Comparison of ENCODE assay signal across 1 cellular context in genomic region chr17:37488009-37488604, GRCh38.
TF ChIP-seq lines count a peak whose summit lies in the region.

No MANE protein-coding gene starts in this region.

TF ChIP-seq in HepG2, 621 proteins besides CTCF, POLR2A, EP300 and RAD21 (continued from another document and continues in another):
- TF ChIP-seq ATF3 (CRISPR knock-in tag; IDR thresholded peaks at IDR 0.05) (peak; percentile 88), HBP1 (CRISPR knock-in tag; IDR thresholded peaks at IDR 0.05; ENCODE audit: low read depth) (0 out of 2 replicates have a peak, but pooled peaks have one; percentile 53), SKIL (CRISPR knock-in tag; IDR thresholded peaks at IDR 0.05; ENCODE audit: borderline replicate concordance) (no peak), KAT8 (CRISPR knock-in tag; IDR thresholded peaks at IDR 0.05) (no peak), ZFP62 (CRISPR knock-in tag; IDR thresholded peaks at IDR 0.05) (no peak), GATAD1 (CRISPR knock-in tag; IDR thresholded peaks at IDR 0.05) (no peak; the same call in 1 of the 2 replicates), CENPX (CRISPR knock-in tag; IDR thresholded peaks at IDR 0.05) (no peak), HNRNPL (IDR thresholded peaks at IDR 0.05; ENCODE audit: low read depth, low read length) (no peak), ATAD3A (CRISPR knock-in tag; IDR thresholded peaks at IDR 0.05) (no peak), AKAP8 (CRISPR knock-in tag; IDR thresholded peaks at IDR 0.05) (no peak), ELF3 (CRISPR knock-in tag; IDR thresholded peaks at IDR 0.05) (no peak), NFE2L1 (CRISPR knock-in tag; IDR thresholded peaks at IDR 0.05; ENCODE audit: borderline replicate concordance) (no peak), BHLHE40 (IDR thresholded peaks at IDR 0.05; ENCODE audit: low read length) (no peak), ZNF276 (CRISPR knock-in tag; IDR thresholded peaks at IDR 0.05; ENCODE audit: low read depth) (no peak), ZNF280D (CRISPR knock-in tag; IDR thresholded peaks at IDR 0.05) (no peak), MZF1 (CRISPR knock-in tag; IDR thresholded peaks at IDR 0.05; ENCODE audit: borderline replicate concordance) (no peak), ZNF282 (IDR thresholded peaks at IDR 0.05; ENCODE audit: partially characterized antibody) (no peak), SOX5 (CRISPR knock-in tag; IDR thresholded peaks at IDR 0.05; ENCODE audit: borderline replicate concordance) (peak; percentile 74; the same call in 1 of the 2 replicates), IKZF4 (CRISPR knock-in tag; IDR thresholded peaks at IDR 0.05; ENCODE audit: borderline replicate concordance, low read depth, not compliant biosample characterization) (no peak), BCL3 (CRISPR knock-in tag; IDR thresholded peaks at IDR 0.05) (no peak), NONO (IDR thresholded peaks at IDR 0.05) (no peak), NONO (CRISPR knock-in tag; conservative IDR thresholded peaks at IDR 0.05) (peak; percentile 37; the same call in 1 of the 2 replicates), SNRNP70 (IDR thresholded peaks at IDR 0.05; ENCODE audit: low read depth, low read length) (no peak), ZNF235 (CRISPR knock-in tag; IDR thresholded peaks at IDR 0.05; ENCODE audit: borderline replicate concordance) (no peak), GABPA (IDR thresholded peaks at IDR 0.05; ENCODE audit: low read depth, low read length) (no peak), GABPA (CRISPR knock-in tag; IDR thresholded peaks at IDR 0.05; ENCODE audit: low read depth) (no peak), ZNF451 (CRISPR knock-in tag; IDR thresholded peaks at IDR 0.05) (no peak), ZNF83 (CRISPR knock-in tag; IDR thresholded peaks at IDR 0.05; ENCODE audit: borderline replicate concordance) (no peak), MEIS2 (CRISPR knock-in tag; IDR thresholded peaks at IDR 0.05) (no peak), ZNF850 (CRISPR knock-in tag; conservative IDR thresholded peaks at IDR 0.05) (no peak), ONECUT2 (CRISPR knock-in tag; IDR thresholded peaks at IDR 0.05) (no peak), DNMT3B (CRISPR knock-in tag; conservative IDR thresholded peaks at IDR 0.05) (0 out of 2 replicates have a peak, but pooled peaks have one; percentile 65), ZNF577 (CRISPR knock-in tag; IDR thresholded peaks at IDR 0.05; ENCODE audit: borderline replicate concordance, low read depth) (no peak), ATM (IDR thresholded peaks at IDR 0.05; ENCODE audit: borderline replicate concordance) (no peak), SMAD3 (CRISPR knock-in tag; IDR thresholded peaks at IDR 0.05) (peak; percentile 71; the same call in 1 of the 2 replicates), ZSCAN25 (CRISPR knock-in tag; IDR thresholded peaks at IDR 0.05) (no peak), ZNF687 (CRISPR knock-in tag; IDR thresholded peaks at IDR 0.05) (no peak), ZNF142 (CRISPR knock-in tag; IDR thresholded peaks at IDR 0.05) (no peak), SMC3 (IDR thresholded peaks at IDR 0.05; ENCODE audit: low read length) (no peak; the same call in 1 of the 2 replicates), RCOR2 (CRISPR knock-in tag; IDR thresholded peaks at IDR 0.05) (peak; percentile 49), ZNF205 (CRISPR knock-in tag; IDR thresholded peaks at IDR 0.05) (no peak), ZNF253 (CRISPR knock-in tag; IDR thresholded peaks at IDR 0.05; ENCODE audit: borderline replicate concordance) (no peak), ZNF891 (CRISPR knock-in tag; IDR thresholded peaks at IDR 0.05) (no peak), ZNF816 (CRISPR knock-in tag; IDR thresholded peaks at IDR 0.05; ENCODE audit: borderline replicate concordance) (no peak), ZNF790 (CRISPR knock-in tag; IDR thresholded peaks at IDR 0.05; ENCODE audit: borderline replicate concordance) (no peak)
